Comparison of ENCODE assay signal across 8 cellular contexts in genomic region chr1:86788300-86789206, GRCh38.
DNase-seq lines count a peak whose midpoint lies in the region; ATAC-seq and TF ChIP-seq lines count a peak whose summit lies in the region.

No MANE protein-coding gene starts in this region.

- peak; percentile 79 for ATAC-seq in GM18868 (IDR thresholded peaks at IDR 0.05; ENCODE audit: unreplicated experiment)
- ATAC-seq in activated T-cell treated with anti-CD3 and anti-CD28 coated beads, Interleukin-2, amount 50 U/mL, for 72 hours (replicated peaks in 1 of 2), result no peak
- ATAC-seq in activated T-cell treated with anti-CD3 and anti-CD28 coated beads, Interleukin-2, amount 50 U/mL, for 4 hours, result no peak
- no peak for ATAC-seq in HG02840 (IDR thresholded peaks at IDR 0.05; ENCODE audit: low FRiP score, unreplicated experiment)
- no peak for ATAC-seq in activated naive CD4-positive, alpha-beta T cell treated with anti-CD3 and anti-CD28 coated beads, Interleukin-2, amount 50 U/mL, for 72 hours

- no peak for TF ChIP-seq CTCF in fibroblast of lung (conservative IDR thresholded peaks at IDR 0.05 in 1 of 2, IDR thresholded peaks at IDR 0.05 in 1 of 2; ENCODE audit: low read depth in 1 of 2, low read length in 2 of 2)
- no peak for TF ChIP-seq CTCF in retinal pigment epithelial cell (conservative IDR thresholded peaks at IDR 0.05; ENCODE audit: low read depth, low read length)

- H3K36me3 ChIP-seq in fibroblast of lung (ENCODE audit: control insufficient read depth, insufficient read depth, low read length), result no peaks in the 10 kb centered on the region

- no peaks in the 10 kb centered on the region for H4K20me1 ChIP-seq in fibroblast of lung (ENCODE audit: control insufficient read depth, extremely low read depth, insufficient read depth, low read length)

- no peaks in the 10 kb centered on the region for H3K36me3 Mint-ChIP-seq in activated T-cell treated with anti-CD3 and anti-CD28 coated beads, Interleukin-2, amount 50 U/mL, for 72 hours (ENCODE audit: insufficient read depth in 2 of 2)
- no peaks in the 10 kb centered on the region for H3K36me3 Mint-ChIP-seq in activated T-cell treated with anti-CD3 and anti-CD28 coated beads, Interleukin-2, amount 50 U/mL, for 4 hours (ENCODE audit: insufficient read depth)
- no peaks in the 10 kb centered on the region for H3K36me3 Mint-ChIP-seq in activated naive CD4-positive, alpha-beta T cell treated with anti-CD3 and anti-CD28 coated beads, Interleukin-2, amount 50 U/mL, for 72 hours

- H3K27me3 ChIP-seq in fibroblast of lung (ENCODE audit: control insufficient read depth, insufficient read depth, low read length), result no peaks in the 10 kb centered on the region

- no peaks in the 10 kb centered on the region for H3K9me3 ChIP-seq in fibroblast of lung (ENCODE audit: control insufficient read depth, insufficient read depth, low read depth, low read length)

- no peak overlapping the region for H2AFZ ChIP-seq in fibroblast of lung (ENCODE audit: low read length)

- H3K4me1 ChIP-seq in fibroblast of lung (ENCODE audit: control insufficient read depth, extremely low read depth, insufficient read depth, low read length), result peaks cover 16% of the 10 kb centered on the region

- no peaks in the 10 kb centered on the region for H3K4me1 Mint-ChIP-seq in activated T-cell treated with anti-CD3 and anti-CD28 coated beads, Interleukin-2, amount 50 U/mL, for 72 hours (ENCODE audit: low read depth)
- no peaks in the 10 kb centered on the region for H3K4me1 Mint-ChIP-seq in activated T-cell treated with anti-CD3 and anti-CD28 coated beads, Interleukin-2, amount 50 U/mL, for 4 hours (ENCODE audit: low read depth)

- H3K4me3 Mint-ChIP-seq in activated T-cell treated with anti-CD3 and anti-CD28 coated beads, Interleukin-2, amount 50 U/mL, for 72 hours, result no peak overlapping the region
- H3K4me3 Mint-ChIP-seq in activated T-cell treated with anti-CD3 and anti-CD28 coated beads, Interleukin-2, amount 50 U/mL, for 4 hours, result no peak overlapping the region

- H3K79me2 ChIP-seq in fibroblast of lung (ENCODE audit: control insufficient read depth, insufficient read depth, low read length), result no peaks in the 10 kb centered on the region

- no peak overlapping the region for H3K27ac Mint-ChIP-seq in activated T-cell treated with anti-CD3 and anti-CD28 coated beads, Interleukin-2, amount 50 U/mL, for 72 hours
- no peak overlapping the region for H3K27ac Mint-ChIP-seq in activated naive CD4-positive, alpha-beta T cell treated with anti-CD3 and anti-CD28 coated beads, Interleukin-2, amount 50 U/mL, for 72 hours

- H3K4me3 ChIP-seq in fibroblast of lung (replicated peaks in 1 of 4; ENCODE audit: control extremely low read depth in 1 of 4, insufficient read depth in 1 of 4, low read depth in 3 of 4, low read length in 4 of 4), result no peak overlapping the region
- no peak overlapping the region for H3K4me3 ChIP-seq in retinal pigment epithelial cell (ENCODE audit: low read length)

- DNase-seq in SIG-M5 (lab: John Stamatoyannopoulos, UW) (peak; percentile 43), fibroblast of lung (ENCODE audit: low read depth in 2 of 2) (peak; percentile 98 to 99), retinal pigment epithelial cell (ENCODE audit: low read depth) (peak; percentile 41)
- no peak for DNase-seq in activated T-cell treated with anti-CD3 and anti-CD28 coated beads, Interleukin-2, amount 50 U/mL, for 72 hours
- DNase-seq in activated T-cell treated with anti-CD3 and anti-CD28 coated beads, Interleukin-2, amount 50 U/mL, for 4 hours, result no peak
- DNase-seq in activated naive CD4-positive, alpha-beta T cell treated with anti-CD3 and anti-CD28 coated beads, Interleukin-2, amount 50 U/mL, for 72 hours (ENCODE audit: low spot score in 2 of 2), result no peak

- H3K9me3 Mint-ChIP-seq in activated T-cell treated with anti-CD3 and anti-CD28 coated beads, Interleukin-2, amount 50 U/mL, for 72 hours, result no peaks in the 10 kb centered on the region
- H3K9me3 Mint-ChIP-seq in activated T-cell treated with anti-CD3 and anti-CD28 coated beads, Interleukin-2, amount 50 U/mL, for 4 hours, result no peaks in the 10 kb centered on the region
- H3K9me3 Mint-ChIP-seq in activated naive CD4-positive, alpha-beta T cell treated with anti-CD3 and anti-CD28 coated beads, Interleukin-2, amount 50 U/mL, for 72 hours, result no peaks in the 10 kb centered on the region

- no peak overlapping the region for H3K9ac ChIP-seq in fibroblast of lung (ENCODE audit: insufficient read depth, low read length)

- peak overlapping the region; percentile 56 for H3K4me2 ChIP-seq in fibroblast of lung (ENCODE audit: extremely low read depth, insufficient read depth, low read length)

- H3K27ac ChIP-seq in fibroblast of lung (ENCODE audit: insufficient read depth, low read length), result peak overlapping the region; percentile 66

- no peaks in the 10 kb centered on the region for H3K27me3 Mint-ChIP-seq in activated T-cell treated with anti-CD3 and anti-CD28 coated beads, Interleukin-2, amount 50 U/mL, for 72 hours (ENCODE audit: low read depth)
- H3K27me3 Mint-ChIP-seq in activated T-cell treated with anti-CD3 and anti-CD28 coated beads, Interleukin-2, amount 50 U/mL, for 4 hours (ENCODE audit: low read depth), result no peaks in the 10 kb centered on the region

Comparison
In these comparisons a context has a peak if more than half of its experiments do, and no peak if none do; other contexts are left out.
1. DNase-seq: peak in SIG-M5 (single experiment), fibroblast of lung (2 of 2) and retinal pigment epithelial cell (single experiment); none in activated T-cell treated with anti-CD3 and anti-CD28 coated beads, Interleukin-2, amount 50 U/mL, for 72 hours (0 of 2), activated T-cell treated with anti-CD3 and anti-CD28 coated beads, Interleukin-2, amount 50 U/mL, for 4 hours (single experiment) and activated naive CD4-positive, alpha-beta T cell treated with anti-CD3 and anti-CD28 coated beads, Interleukin-2, amount 50 U/mL, for 72 hours (0 of 2).